ENCODE assay signal across 1 cellular context in genomic region chr10:123136806-123137642, GRCh38.
TF ChIP-seq lines count a peak whose summit lies in the region.

No MANE protein-coding gene starts in this region.

TF ChIP-seq in HepG2, 621 proteins besides CTCF, POLR2A, EP300 and RAD21 (continued from another document and continues in another):
- TF ChIP-seq ZNF687 (CRISPR knock-in tag; IDR thresholded peaks at IDR 0.05), result peak; percentile 45
- TF ChIP-seq ZNF263 (CRISPR knock-in tag; IDR thresholded peaks at IDR 0.05), result peak; percentile 57
- TF ChIP-seq, protein P1, sequence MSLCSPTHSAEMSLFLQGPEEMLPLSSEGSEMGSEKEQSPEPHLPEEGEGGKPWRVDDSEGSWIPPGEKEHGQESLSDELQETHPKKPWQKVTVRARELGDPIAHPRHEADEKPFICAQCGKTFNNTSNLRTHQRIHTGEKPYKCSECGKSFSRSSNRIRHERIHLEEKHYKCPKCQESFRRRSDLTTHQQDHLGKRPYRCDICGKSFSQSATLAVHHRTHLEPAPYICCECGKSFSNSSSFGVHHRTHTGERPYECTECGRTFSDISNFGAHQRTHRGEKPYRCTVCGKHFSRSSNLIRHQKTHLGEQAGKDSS (CRISPR knock-in tag; IDR thresholded peaks at IDR 0.05; ENCODE audit: borderline replicate concordance, low read depth), result no peak
- TF ChIP-seq PRMT3 (CRISPR knock-in tag; IDR thresholded peaks at IDR 0.05; ENCODE audit: borderline replicate concordance, low read depth), result no peak
- TF ChIP-seq HDAC1 (CRISPR knock-in tag; IDR thresholded peaks at IDR 0.05), result 0 out of 2 replicates have a peak, but pooled peaks have one; percentile 43
- TF ChIP-seq ZNF567 (CRISPR knock-in tag; IDR thresholded peaks at IDR 0.05; ENCODE audit: borderline replicate concordance), result 0 out of 2 replicates have a peak, but pooled peaks have one; percentile 32
- TF ChIP-seq REPIN1 (CRISPR knock-in tag; IDR thresholded peaks at IDR 0.05; ENCODE audit: borderline replicate concordance, low read depth), result no peak
- TF ChIP-seq ZFY (CRISPR knock-in tag; IDR thresholded peaks at IDR 0.05), result peak; percentile 8; the same call in 1 of the 2 replicates
- peak; percentile 67; the same call in 1 of the 2 replicates for TF ChIP-seq EZH2 (conservative IDR thresholded peaks at IDR 0.05; ENCODE audit: low read depth, low read length)
- no peak for TF ChIP-seq ZNF513 (CRISPR knock-in tag; conservative IDR thresholded peaks at IDR 0.05)
- TF ChIP-seq HNRNPLL (IDR thresholded peaks at IDR 0.05; ENCODE audit: low read depth, low read length, poor library complexity, severe bottlenecking), result peak; percentile 53
- no peak for TF ChIP-seq CBX5 (CRISPR knock-in tag; IDR thresholded peaks at IDR 0.05; ENCODE audit: borderline replicate concordance)
- peak; percentile 98 for TF ChIP-seq MTF2 (CRISPR knock-in tag; IDR thresholded peaks at IDR 0.05; ENCODE audit: borderline replicate concordance)
- TF ChIP-seq ZNF225 (CRISPR knock-in tag; IDR thresholded peaks at IDR 0.05), result no peak
- TF ChIP-seq CBX2 (IDR thresholded peaks at IDR 0.05; ENCODE audit: low read depth, low read length), result peak; percentile 70; the same call in 1 of the 2 replicates
- TF ChIP-seq CBX2 (CRISPR knock-in tag; IDR thresholded peaks at IDR 0.05; ENCODE audit: low read depth), result no peak
- TF ChIP-seq HIVEP1 (CRISPR knock-in tag; IDR thresholded peaks at IDR 0.05), result peak; percentile 13; the same call in 1 of the 2 replicates
- TF ChIP-seq HOMEZ (CRISPR knock-in tag; IDR thresholded peaks at IDR 0.05; ENCODE audit: low read depth), result no peak
- no peak for TF ChIP-seq MBNL3 (CRISPR knock-in tag; conservative IDR thresholded peaks at IDR 0.05)
- TF ChIP-seq NFYB (CRISPR knock-in tag; IDR thresholded peaks at IDR 0.05), result no peak
- no peak for TF ChIP-seq GTF2F1 (IDR thresholded peaks at IDR 0.05; ENCODE audit: low read length)
- no peak for TF ChIP-seq KMT2B (CRISPR knock-in tag; IDR thresholded peaks at IDR 0.05)
- TF ChIP-seq KIAA2018 (CRISPR knock-in tag; IDR thresholded peaks at IDR 0.05; ENCODE audit: borderline replicate concordance), result no peak
- TF ChIP-seq UBTF (CRISPR knock-in tag; IDR thresholded peaks at IDR 0.05), result peak; percentile 47; the same call in 1 of the 2 replicates
- no peak for TF ChIP-seq TBL1XR1 (IDR thresholded peaks at IDR 0.05; ENCODE audit: borderline replicate concordance, low read length, partially characterized antibody)
- TF ChIP-seq MTF1 (CRISPR knock-in tag; IDR thresholded peaks at IDR 0.05), result no peak
- no peak for TF ChIP-seq ZNF629 (CRISPR knock-in tag; conservative IDR thresholded peaks at IDR 0.05)
- TF ChIP-seq TOPORS (CRISPR knock-in tag; IDR thresholded peaks at IDR 0.05), result no peak
- no peak for TF ChIP-seq USF2 (IDR thresholded peaks at IDR 0.05; ENCODE audit: low read depth, low read length)
- no peak for TF ChIP-seq USF2 (CRISPR knock-in tag; IDR thresholded peaks at IDR 0.05; ENCODE audit: borderline replicate concordance)
- TF ChIP-seq ZNF777 (CRISPR knock-in tag; IDR thresholded peaks at IDR 0.05), result peak; percentile 28; the same call in 1 of the 2 replicates
- TF ChIP-seq, protein P2, sequence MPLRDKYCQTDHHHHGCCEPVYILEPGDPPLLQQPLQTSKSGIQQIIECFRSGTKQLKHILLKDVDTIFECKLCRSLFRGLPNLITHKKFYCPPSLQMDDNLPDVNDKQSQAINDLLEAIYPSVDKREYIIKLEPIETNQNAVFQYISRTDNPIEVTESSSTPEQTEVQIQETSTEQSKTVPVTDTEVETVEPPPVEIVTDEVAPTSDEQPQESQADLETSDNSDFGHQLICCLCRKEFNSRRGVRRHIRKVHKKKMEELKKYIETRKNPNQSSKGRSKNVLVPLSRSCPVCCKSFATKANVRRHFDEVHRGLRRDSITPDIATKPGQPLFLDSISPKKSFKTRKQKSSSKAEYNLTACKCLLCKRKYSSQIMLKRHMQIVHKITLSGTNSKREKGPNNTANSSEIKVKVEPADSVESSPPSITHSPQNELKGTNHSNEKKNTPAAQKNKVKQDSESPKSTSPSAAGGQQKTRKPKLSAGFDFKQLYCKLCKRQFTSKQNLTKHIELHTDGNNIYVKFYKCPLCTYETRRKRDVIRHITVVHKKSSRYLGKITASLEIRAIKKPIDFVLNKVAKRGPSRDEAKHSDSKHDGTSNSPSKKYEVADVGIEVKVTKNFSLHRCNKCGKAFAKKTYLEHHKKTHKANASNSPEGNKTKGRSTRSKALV (CRISPR knock-in tag; IDR thresholded peaks at IDR 0.05), result peak; percentile 98
- TF ChIP-seq ZNF652 (CRISPR knock-in tag; IDR thresholded peaks at IDR 0.05; ENCODE audit: borderline replicate concordance, low read depth), result no peak
- TF ChIP-seq RBM39 (IDR thresholded peaks at IDR 0.05; ENCODE audit: low read depth, low read length, poor library complexity, severe bottlenecking), result peak; percentile 6
- TF ChIP-seq SRY (CRISPR knock-in tag; IDR thresholded peaks at IDR 0.05), result no peak
- TF ChIP-seq HOXA7 (CRISPR knock-in tag; IDR thresholded peaks at IDR 0.05), result no peak
- TF ChIP-seq HHEX (CRISPR knock-in tag; IDR thresholded peaks at IDR 0.05), result no peak
